In genomic region chr11:130102457-130103249, GRCh38 we compare ENCODE assay signal across 12 cellular contexts. TPM values are rescaled to one million over a fixed set of nuclear protein-coding genes. Genes with fewer than 3 reads are reported as not detected.
A peak's percentile ranks its signal among the peaks of the same experiment; 100 is the strongest.
DNase-seq lines count a peak whose midpoint lies in the region; ATAC-seq, FAIRE-seq and TF ChIP-seq lines count a peak whose summit lies in the region.
"Had no signal": no experiment of that assay in that cellular context is flagged by ENCODE, and none has a peak within 500 bp of the region (broad histone marks: within the 10 kb centered on the region; RNA-seq: fewer than 3 reads in every experiment).

No MANE protein-coding gene starts in this region.

- H3K79me2 ChIP-seq in K562 (ENCODE audit: control insufficient read depth, insufficient read depth, low read length) (peaks cover 84% of the 10 kb centered on the region), HepG2 (ENCODE audit: insufficient read depth, low read length) (peaks cover 88% of the 10 kb centered on the region)

- in situ Hi-C loops in K562 (cut with MboI) (no loop called here), HepG2 (cut with HindIII; ENCODE audit: extremely low pct_ligation_motif_present, low pct_unique_long_range_greater_than_20kb) (no loop called here)

- FAIRE-seq in K562 (lab: Jason Lieb, UNC) (no peak), HepG2 (lab: Jason Lieb, UNC) (no peak)
- FAIRE-seq: TTC549 had no signal

- H3K27me3 ChIP-seq in heart left ventricle (no peaks in the 10 kb centered on the region), K562 (ENCODE audit: control insufficient read depth in 2 of 2, insufficient read depth in 2 of 2, low read length in 2 of 2) (no peaks in the 10 kb centered on the region), HepG2 (ENCODE audit: control insufficient read depth in 1 of 2, insufficient read depth in 2 of 2, low read length in 2 of 2) (no peaks in the 10 kb centered on the region), aorta (ENCODE audit: control insufficient read depth in 1 of 2, insufficient read depth in 2 of 2, low read length in 1 of 2) (no peaks in the 10 kb centered on the region)
- H3K27me3 ChIP-seq: tibial artery had no signal

- BruUV-seq in K562 (replicated peaks; lab: Mats Ljungman, UMichigan) (no TSS peak), HepG2 (replicated peaks; lab: Mats Ljungman, UMichigan) (no TSS peak)

- no peaks in the 10 kb centered on the region for H3K9me1 ChIP-seq in K562 (ENCODE audit: control insufficient read depth, insufficient read depth, low read length)

- H3K9me3 ChIP-seq in heart left ventricle: no peaks in the 10 kb centered on the region
- no peaks in the 10 kb centered on the region for H3K9me3 ChIP-seq in K562 (replicated peaks; ENCODE audit: control insufficient read depth, insufficient read depth, low read depth, low read length)
- H3K9me3 ChIP-seq in HepG2 (ENCODE audit: low read length): no peaks in the 10 kb centered on the region
- H3K9me3 ChIP-seq in aorta (ENCODE audit: control insufficient read depth, low read length): no peaks in the 10 kb centered on the region
- H3K9me3 ChIP-seq: tibial artery had no signal

- 60 to 73% (median 63%) methylated on average over 2 of the region's 2 CpGs for WGBS in heart left ventricle, 4 donors
- 25% methylated on average over 2 of the region's 2 CpGs for WGBS in K562 (ENCODE audit: insufficient coverage, low coverage, missing lambda C conversion rate)
- WGBS in HepG2 (ENCODE audit: low lambda C conversion rate): 86% methylated on average over 2 of the region's 2 CpGs
- 71 to 79% methylated on average over 2 of the region's 2 CpGs for WGBS in aorta, 2 donors

- H4K20me1 ChIP-seq in K562 (replicated peaks; ENCODE audit: control insufficient read depth, insufficient read depth, low read length) (peaks cover 23% of the 10 kb centered on the region), HepG2 (ENCODE audit: insufficient read depth, low read length) (no peaks in the 10 kb centered on the region; the same call in none of the 2 replicates)

- ATAC-seq in Right ventricle myocardium superior (ENCODE audit: poor library complexity) (peak; percentile 15), heart left ventricle (no peak), K562 (no peak), HepG2 (no peak; the same call in 2 of the 3 replicates), aorta (ENCODE audit: low FRiP score) (peak; percentile 11), GM19452 (IDR thresholded peaks at IDR 0.05; ENCODE audit: unreplicated experiment) (no peak)

- TF ChIP-seq EP300 in K562 (IDR thresholded peaks at IDR 0.05; ENCODE audit: low read length): no peak
- TF ChIP-seq EP300 in HepG2 (IDR thresholded peaks at IDR 0.05; ENCODE audit: low read depth in 2 of 2, low read length in 2 of 2): no peak
- no peak for TF ChIP-seq EP300 in HepG2 (CRISPR knock-in tag; IDR thresholded peaks at IDR 0.05; ENCODE audit: borderline replicate concordance)

- TF ChIP-seq RAD21 in K562 (CRISPR knock-in tag; conservative IDR thresholded peaks at IDR 0.05 in 1 of 2, IDR thresholded peaks at IDR 0.05 in 1 of 2): no peak
- no peak for TF ChIP-seq RAD21 in HepG2 (CRISPR knock-in tag; IDR thresholded peaks at IDR 0.05)

- POLR2A ChIA-PET in K562 (lab: Yijun Ruan, JAX): interaction anchor here (1.6 kb wide), 1 partner anchor 7 kb away, joined by 6 read pairs; no protein-coding TSS in a partner anchor
- POLR2A ChIA-PET in HepG2 (lab: Yijun Ruan, JAX): interaction anchor here (1.1 kb wide), 1 partner anchor 100 kb away, joined by 6 read pairs; the partner anchor contains the start of gene PRDM10

- H3K36me3 ChIP-seq in heart left ventricle: no peaks in the 10 kb centered on the region
- no peaks in the 10 kb centered on the region; the same call in 2 of the 3 replicates for H3K36me3 ChIP-seq in K562 (ENCODE audit: control insufficient read depth, insufficient read depth, low read length)
- H3K36me3 ChIP-seq in HepG2 (replicated peaks in 1 of 2; ENCODE audit: control insufficient read depth in 1 of 2, insufficient read depth in 2 of 2, low read length in 2 of 2): peaks cover 2 to 5% of the 10 kb centered on the region in 2 experiments
- no peaks in the 10 kb centered on the region for H3K36me3 ChIP-seq in aorta (ENCODE audit: control insufficient read depth in 1 of 2, insufficient read depth in 2 of 2, low read length in 1 of 2)
- H3K36me3 ChIP-seq: tibial artery had no signal

- H3K27ac ChIP-seq in heart left ventricle (peak overlapping the region in 2 of 12 donors; percentile 1 to 32), K562 (ENCODE audit: extremely low read depth, low read depth, low read length) (no peak overlapping the region), HepG2 (ENCODE audit: extremely low read length, insufficient read depth, low read length) (no peak overlapping the region), aorta (ENCODE audit: low read depth in 1 of 2, low read length in 2 of 2) (no peak overlapping the region)

- no peak for TF ChIP-seq POLR2A in heart left ventricle (IDR thresholded peaks at IDR 0.05)
- TF ChIP-seq POLR2A in K562 (conservative IDR thresholded peaks at IDR 0.05): no peak
- TF ChIP-seq POLR2A in HepG2 (IDR thresholded peaks at IDR 0.05; ENCODE audit: insufficient read depth in 1 of 2, low read depth in 2 of 2, low read length in 2 of 2): no peak

- H3K4me1 ChIP-seq in heart left ventricle (peaks cover 0 to 53% (median 30%) of the 10 kb centered on the region in 12 donors), K562 (replicated peaks in 1 of 2; ENCODE audit: control insufficient read depth in 2 of 2, insufficient read depth in 2 of 2, low read length in 2 of 2) (peaks cover 0 to 5% of the 10 kb centered on the region in 2 experiments; a peak in 3 of 5 replicates), HepG2 (ENCODE audit: insufficient read depth, low read length) (peaks cover 26% of the 10 kb centered on the region), aorta (ENCODE audit: control insufficient read depth in 1 of 2, insufficient read depth in 2 of 2, low read length in 2 of 2) (peaks cover 0 to 5% of the 10 kb centered on the region in 2 donors)

- CTCF ChIA-PET in K562 (lab: Yijun Ruan, JAX; ENCODE audit: low intra/inter-chr PET ratio) (no interaction called here), HepG2 (lab: Yijun Ruan, JAX; ENCODE audit: low intra/inter-chr PET ratio, low total read pairs) (no interaction called here)

- DNase-seq in Right ventricle myocardium superior (no peak), heart left ventricle (no peak), K562 (ENCODE audit: extremely low read depth in 1 of 4, low spot score in 3 of 4) (no peak), HepG2 (ENCODE audit: low spot score) (no peak), aorta (no peak), RPMI8226 (no peak)
- DNase-seq in activated naive CD4-positive, alpha-beta T cell treated with Interleukin-2 at 50 U/mL for 16 hours: no peak
- DNase-seq: activated naive CD4-positive, alpha-beta T cell treated with anti-CD3 and anti-CD28 coated beads, Interleukin-2, amount 50 U/mL, for 16 hours; tibial artery had no signal

- TF ChIP-seq CTCF in heart left ventricle (IDR thresholded peaks at IDR 0.05): no peak
- no peak for TF ChIP-seq CTCF in K562 (IDR thresholded peaks at IDR 0.05 in 2 of 3, conservative IDR thresholded peaks at IDR 0.05 in 1 of 3; ENCODE audit: insufficient read depth in 2 of 3, low read depth in 1 of 3, low read length in 3 of 3)
- no peak for TF ChIP-seq CTCF in HepG2 (CRISPR knock-in tag; IDR thresholded peaks at IDR 0.05)

- no peak overlapping the region for H2AFZ ChIP-seq in K562 (ENCODE audit: low read depth, low read length)
- H2AFZ ChIP-seq in HepG2 (ENCODE audit: low read length): no peak overlapping the region

- H3K4me3 ChIP-seq in heart left ventricle: no peak overlapping the region
- no peak overlapping the region for H3K4me3 ChIP-seq in K562
- no peak overlapping the region for H3K4me3 ChIP-seq in HepG2 (replicated peaks in 1 of 3; ENCODE audit: insufficient read depth in 1 of 3, low read depth in 2 of 3, low read length in 3 of 3)
- H3K4me3 ChIP-seq in aorta (ENCODE audit: low read length in 2 of 2): no peak overlapping the region
- H3K4me3 ChIP-seq: coronary artery, tibial artery had no signal

- no peak overlapping the region for H3K9ac ChIP-seq in K562 (ENCODE audit: insufficient read depth in 1 of 2, low read depth in 2 of 2, low read length in 2 of 2)
- H3K9ac ChIP-seq in HepG2 (ENCODE audit: insufficient read depth, low read depth, low read length): no peak overlapping the region

- intact Hi-C loops in Right ventricle myocardium superior (cut with DNase I) (no loop called here), heart left ventricle (cut with DNase I) (no loop called here), K562 (cut with micrococcal nuclease) (no loop called here), HepG2 (cut with micrococcal nuclease; ENCODE audit: unreplicated experiment) (no loop called here), aorta (cut with DNase I) (no loop called here)

- H3K4me2 ChIP-seq in K562 (ENCODE audit: insufficient read depth, low read length) (no peak overlapping the region), HepG2 (ENCODE audit: low read depth, low read length) (no peak overlapping the region)

RNA-seq across cellular contexts. Expression of gene APLP2, which starts 33.0 kb away (rescaled TPM):
- total RNA-seq in Right ventricle myocardium superior (268 TPM), heart left ventricle (100 to 1,000 TPM; 215 to 423 (median 334) TPM), K562 (2014; rRNA removed) (112 and 119 TPM in 2 replicates), K562 (2014; rRNA removed; fragmentation: Illumina TruSeq; extraction: Trizol) (98.9 and 103 TPM in 2 replicates), K562 (2015; rRNA removed; fragmentation: Illumina TruSeq; extraction: Trizol) (113 and 118 TPM in 2 replicates), K562 (2021) (126 and 138 TPM in 2 replicates), HepG2 (2016; rRNA removed; fragmentation: Illumina TruSeq; extraction: Trizol) (154 and 315 TPM in 2 replicates), aorta (100 to 1,000 TPM; 367 to 414 TPM)
- polyA plus RNA-seq in heart left ventricle (100 to 1,000 TPM; 121 to 222 TPM), K562 (2011; rRNA removed) (96.7 and 123 TPM in 2 replicates), K562 (2014; fragmentation: Illumina TruSeq; extraction: Trizol) (153 and 164 TPM in 2 replicates), K562 (2014; fragmentation: Nextera tagmentation; extraction: Ambion mirVana) (10 to 100 TPM; 17.4 to 20.3 TPM), K562 (2014; rRNA removed) (111 and 116 TPM in 2 replicates), HepG2 (2011; rRNA removed) (591 and 594 TPM in 2 replicates), aorta (100 to 1,000 TPM; 219 to 405 TPM)
- 172 and 218 TPM in 2 replicates for total RNA-seq in K562 (2011; cell fraction: chromatin; rRNA removed; ENCODE audit: low replicate concordance)
- total RNA-seq in K562 (2011; cell fraction: nucleolus; rRNA removed): 144 and 155 TPM in 2 replicates
- 223 and 231 TPM in 2 replicates for total RNA-seq in K562 (2011; cell fraction: nucleoplasm; rRNA removed)
- polyA plus RNA-seq in K562 (2011; cell fraction: cytosol; rRNA removed): 49.3 and 68.5 TPM in 2 replicates
- polyA plus RNA-seq in K562 (2011; cell fraction: nucleus; rRNA removed): 59.6 and 88.1 TPM in 2 replicates
- 118 and 143 TPM in 2 replicates for polyA plus RNA-seq in K562 (2012)
- 107 and 149 TPM in 2 replicates for polyA minus RNA-seq in K562 (2011; rRNA and poly(A)+ RNA removed)
- polyA minus RNA-seq in K562 (2011; cell fraction: cytosol; rRNA and poly(A)+ RNA removed): 41.6 and 47.6 TPM in 2 replicates
- polyA minus RNA-seq in K562 (2011; cell fraction: nucleus; rRNA and poly(A)+ RNA removed): 28.7 and 31.2 TPM in 2 replicates
- total RNA-seq in HepG2 (2016; cell fraction: cytosol; rRNA removed; fragmentation: Illumina TruSeq; extraction: Trizol; ENCODE audit: low read depth): 34.6 and 35.6 TPM in 2 replicates
- 137 and 320 TPM in 2 replicates for total RNA-seq in HepG2 (2016; cell fraction: insoluble cytoplasmic fraction; rRNA removed; fragmentation: Illumina TruSeq; extraction: Trizol)
- 41.4 and 45.9 TPM in 2 replicates for total RNA-seq in HepG2 (2016; cell fraction: membrane; rRNA removed; fragmentation: Illumina TruSeq; extraction: Trizol)
- 264 and 296 TPM in 2 replicates for total RNA-seq in HepG2 (2016; cell fraction: nucleus; rRNA removed; fragmentation: Illumina TruSeq; extraction: Trizol)
- 396 and 486 TPM in 2 replicates for polyA plus RNA-seq in HepG2 (2011; cell fraction: cytosol; rRNA removed)
- polyA plus RNA-seq in HepG2 (2011; cell fraction: nucleus; rRNA removed): 223 and 286 TPM in 2 replicates
- polyA plus RNA-seq in HepG2 (2012): 481 and 597 TPM in 2 replicates
- polyA plus RNA-seq in HepG2 (2016; cell fraction: cytosol; fragmentation: Illumina TruSeq; extraction: Trizol; ENCODE audit: low read depth): 12.9 and 14.3 TPM in 2 replicates
- polyA plus RNA-seq in HepG2 (2016; cell fraction: insoluble cytoplasmic fraction; fragmentation: Illumina TruSeq; extraction: Trizol; ENCODE audit: low read depth): 150 and 155 TPM in 2 replicates
- 25.1 and 29.6 TPM in 2 replicates for polyA plus RNA-seq in HepG2 (2016; cell fraction: membrane; fragmentation: Illumina TruSeq; extraction: Trizol; ENCODE audit: low read depth)
- polyA plus RNA-seq in HepG2 (2016; cell fraction: nucleus; fragmentation: Illumina TruSeq; extraction: Trizol; ENCODE audit: insufficient read depth, low read depth): 409 and 433 TPM in 2 replicates
- 59.6 and 259 TPM in 2 replicates for polyA minus RNA-seq in HepG2 (2011; rRNA and poly(A)+ RNA removed; ENCODE audit: low replicate concordance)
- 166 and 220 TPM in 2 replicates for polyA minus RNA-seq in HepG2 (2011; cell fraction: cytosol; rRNA and poly(A)+ RNA removed)
- 124 and 168 TPM in 2 replicates for polyA minus RNA-seq in HepG2 (2011; cell fraction: nucleus; rRNA and poly(A)+ RNA removed)

RNA-seq across cellular contexts. Expression of gene ST14, which starts 56.9 kb away (rescaled TPM):
- 1.8 TPM for total RNA-seq in Right ventricle myocardium superior
- total RNA-seq in heart left ventricle: 10 to 100 TPM in 1 of 9 donors, 1 to 10 TPM in 4, under 1 TPM in 4; 0.37 to 13.0 (median 1.3) TPM
- polyA plus RNA-seq in heart left ventricle: 1 to 10 TPM in 1 of 2 donors, under 1 TPM in 1; 0.61 to 1.4 TPM
- total RNA-seq in K562 (2011; cell fraction: chromatin; rRNA removed; ENCODE audit: low replicate concordance): 0.23 TPM in 1 of 2 replicates, not detected in the other
- not detected in 2 replicates for total RNA-seq in K562 (2011; cell fraction: nucleolus; rRNA removed)
- 0.15 TPM in 1 of 2 replicates, not detected in the other for total RNA-seq in K562 (2011; cell fraction: nucleoplasm; rRNA removed)
- total RNA-seq in K562 (2014; rRNA removed): not detected in 2 replicates
- not detected in 2 replicates for total RNA-seq in K562 (2014; rRNA removed; fragmentation: Illumina TruSeq; extraction: Trizol)
- total RNA-seq in K562 (2015; rRNA removed; fragmentation: Illumina TruSeq; extraction: Trizol): not detected in 2 replicates
- 0.20 and 0.36 TPM in 2 replicates for total RNA-seq in K562 (2021)
- 0.01 and 0.08 TPM in 2 replicates for polyA plus RNA-seq in K562 (2011; rRNA removed)
- polyA plus RNA-seq in K562 (2011; cell fraction: cytosol; rRNA removed): 0.01 and 0.13 TPM in 2 replicates
- 0.14 TPM in 1 of 2 replicates, not detected in the other for polyA plus RNA-seq in K562 (2011; cell fraction: nucleus; rRNA removed)
- 0.04 and 0.15 TPM in 2 replicates for polyA plus RNA-seq in K562 (2012)
- not detected in 2 replicates for polyA plus RNA-seq in K562 (2014; fragmentation: Illumina TruSeq; extraction: Trizol)
- polyA plus RNA-seq in K562 (2014; fragmentation: Nextera tagmentation; extraction: Ambion mirVana): not detected
- not detected in 2 replicates for polyA plus RNA-seq in K562 (2014; rRNA removed)
- polyA minus RNA-seq in K562 (2011; rRNA and poly(A)+ RNA removed): not detected in 2 replicates
- polyA minus RNA-seq in K562 (2011; cell fraction: cytosol; rRNA and poly(A)+ RNA removed): not detected in 2 replicates
- 0.27 TPM in 1 of 2 replicates, not detected in the other for polyA minus RNA-seq in K562 (2011; cell fraction: nucleus; rRNA and poly(A)+ RNA removed)
- 0.69 and 1.4 TPM in 2 replicates for total RNA-seq in HepG2 (2016; rRNA removed; fragmentation: Illumina TruSeq; extraction: Trizol)
- 0.26 and 0.30 TPM in 2 replicates for total RNA-seq in HepG2 (2016; cell fraction: cytosol; rRNA removed; fragmentation: Illumina TruSeq; extraction: Trizol; ENCODE audit: low read depth)
- total RNA-seq in HepG2 (2016; cell fraction: insoluble cytoplasmic fraction; rRNA removed; fragmentation: Illumina TruSeq; extraction: Trizol): 0.55 and 1.3 TPM in 2 replicates
- total RNA-seq in HepG2 (2016; cell fraction: membrane; rRNA removed; fragmentation: Illumina TruSeq; extraction: Trizol): 0.65 and 0.72 TPM in 2 replicates
- total RNA-seq in HepG2 (2016; cell fraction: nucleus; rRNA removed; fragmentation: Illumina TruSeq; extraction: Trizol): 0.94 and 0.99 TPM in 2 replicates
- polyA plus RNA-seq in HepG2 (2011; rRNA removed): 0.88 and 1.1 TPM in 2 replicates
- 0.90 and 1.3 TPM in 2 replicates for polyA plus RNA-seq in HepG2 (2011; cell fraction: cytosol; rRNA removed)
- 2.7 and 3.0 TPM in 2 replicates for polyA plus RNA-seq in HepG2 (2011; cell fraction: nucleus; rRNA removed)
- 0.76 and 1.3 TPM in 2 replicates for polyA plus RNA-seq in HepG2 (2012)
- polyA plus RNA-seq in HepG2 (2016; cell fraction: cytosol; fragmentation: Illumina TruSeq; extraction: Trizol; ENCODE audit: low read depth): 0.14 and 0.15 TPM in 2 replicates
- polyA plus RNA-seq in HepG2 (2016; cell fraction: insoluble cytoplasmic fraction; fragmentation: Illumina TruSeq; extraction: Trizol; ENCODE audit: low read depth): 0.84 and 1.1 TPM in 2 replicates
- 0.31 and 0.55 TPM in 2 replicates for polyA plus RNA-seq in HepG2 (2016; cell fraction: membrane; fragmentation: Illumina TruSeq; extraction: Trizol; ENCODE audit: low read depth)
- 2.0 and 2.6 TPM in 2 replicates for polyA plus RNA-seq in HepG2 (2016; cell fraction: nucleus; fragmentation: Illumina TruSeq; extraction: Trizol; ENCODE audit: insufficient read depth, low read depth)
- polyA minus RNA-seq in HepG2 (2011; rRNA and poly(A)+ RNA removed; ENCODE audit: low replicate concordance): 2.0 and 3.1 TPM in 2 replicates
- polyA minus RNA-seq in HepG2 (2011; cell fraction: cytosol; rRNA and poly(A)+ RNA removed): 0.62 and 0.79 TPM in 2 replicates
- 0.64 and 0.87 TPM in 2 replicates for polyA minus RNA-seq in HepG2 (2011; cell fraction: nucleus; rRNA and poly(A)+ RNA removed)
- 1 to 10 TPM; 3.6 to 8.7 TPM for total RNA-seq in aorta
- 10 to 100 TPM in 1 of 2 donors, under 1 TPM in 1; 0.74 to 14.4 TPM for polyA plus RNA-seq in aorta

Comparison
In these comparisons a context has a peak if more than half of its experiments do, and no peak if none do; other contexts are left out.
1. ATAC-seq: peak in Right ventricle myocardium superior (single experiment) and aorta (single experiment); none in heart left ventricle (0 of 4), K562 (single experiment), HepG2 (single experiment) and GM19452 (single experiment).